Comparison of ENCODE assay signal across 12 cellular contexts in the genomic region with DNA sequence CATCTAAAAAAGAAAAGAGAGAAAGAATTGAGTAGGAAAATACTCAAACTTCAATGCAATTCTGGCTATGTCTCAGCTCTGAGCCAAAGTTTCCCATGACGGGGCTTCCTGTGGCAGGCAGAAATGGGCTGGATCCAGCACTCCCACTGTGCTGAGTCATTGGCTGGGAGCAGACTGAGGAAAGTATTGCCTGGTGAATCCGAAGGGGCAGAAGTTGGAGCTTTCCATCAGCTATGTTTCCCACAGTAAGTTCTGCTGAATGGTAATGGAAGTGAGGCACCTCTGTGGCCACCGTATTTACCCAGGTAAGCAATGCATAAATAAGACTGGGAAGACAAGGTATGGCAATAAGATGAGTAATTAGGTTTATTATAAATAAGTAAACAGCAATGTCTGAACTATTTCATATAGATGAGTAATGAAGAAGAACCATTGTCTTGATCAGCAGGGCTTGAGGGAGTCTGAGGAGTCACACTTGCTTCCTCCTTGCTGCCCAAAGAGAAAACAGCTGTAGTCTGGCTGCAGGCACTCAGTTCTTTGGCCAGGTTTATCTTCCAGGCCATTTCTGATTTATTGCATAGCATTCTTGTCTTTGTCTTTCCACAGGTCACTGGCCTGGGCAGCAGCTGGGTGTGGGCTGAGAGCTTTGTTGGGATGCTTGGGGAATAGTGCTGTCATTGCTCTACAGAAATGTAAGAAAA.
A peak's percentile ranks its signal among the peaks of the same experiment; 100 is the strongest.
DNase-seq lines count a peak whose midpoint lies in the region; ATAC-seq and TF ChIP-seq lines count a peak whose summit lies in the region.
"Had no signal": no experiment of that assay in that cellular context is flagged by ENCODE, and none has a peak within 500 bp of the region (broad histone marks: within the 10 kb centered on the region; RNA-seq: fewer than 3 reads in every experiment).

No MANE protein-coding gene starts in this region.

- H3K27ac ChIP-seq in osteoblast (ENCODE audit: low read depth, low read length): peak overlapping the region; percentile 27
- H3K27ac ChIP-seq in thyroid gland: no peak overlapping the region
- H3K27ac ChIP-seq in testis: no peak overlapping the region
- H3K27ac ChIP-seq: tibial artery had no signal

- H4K20me1 ChIP-seq in osteoblast (ENCODE audit: insufficient read depth, low read length): no peaks in the 10 kb centered on the region

- no peaks in the 10 kb centered on the region for H3K79me2 ChIP-seq in osteoblast (ENCODE audit: insufficient read depth, low read length)

- H2AFZ ChIP-seq in osteoblast (ENCODE audit: low read length): no peak overlapping the region

- intact Hi-C loops in thyroid gland (cut with DNase I): no loop called here
- intact Hi-C loops in testis (cut with DNase I; ENCODE audit: low total_unique reads): no loop called here

- TF ChIP-seq POLR2A in thyroid gland (IDR thresholded peaks at IDR 0.05): no peak
- no peak for TF ChIP-seq POLR2A in testis (IDR thresholded peaks at IDR 0.05)

- H3K4me3 ChIP-seq in osteoblast (ENCODE audit: insufficient read depth, low read length): no peak overlapping the region
- no peak overlapping the region for H3K4me3 ChIP-seq in thyroid gland (replicated peaks in 1 of 3)
- H3K4me3 ChIP-seq in testis: no peak overlapping the region
- H3K4me3 ChIP-seq: lung, tibial artery had no signal

- no peaks in the 10 kb centered on the region for H3K36me3 ChIP-seq in osteoblast (ENCODE audit: insufficient read depth, low read length)
- H3K36me3 ChIP-seq in thyroid gland: no peaks in the 10 kb centered on the region
- H3K36me3 ChIP-seq in testis (ENCODE audit: low read depth, missing control alignments): no peaks in the 10 kb centered on the region
- H3K36me3 ChIP-seq: tibial artery had no signal

- no peak for TF ChIP-seq CTCF in osteoblast (IDR thresholded peaks at IDR 0.05; ENCODE audit: extremely low read depth, low read depth, low read length)
- TF ChIP-seq CTCF in thyroid gland (IDR thresholded peaks at IDR 0.05): no peak
- no peak for TF ChIP-seq CTCF in testis (IDR thresholded peaks at IDR 0.05)

- H3K27me3 ChIP-seq in osteoblast (ENCODE audit: insufficient read depth, low read length) (no peaks in the 10 kb centered on the region), thyroid gland (no peaks in the 10 kb centered on the region), testis (no peaks in the 10 kb centered on the region)
- H3K27me3 ChIP-seq: tibial artery had no signal

- H3K4me2 ChIP-seq in osteoblast (ENCODE audit: insufficient read depth, low read length): peak overlapping the region; percentile 29

- H3K9me3 ChIP-seq in osteoblast (ENCODE audit: low read depth, low read length): no peaks in the 10 kb centered on the region
- H3K9me3 ChIP-seq in thyroid gland: no peaks in the 10 kb centered on the region
- no peaks in the 10 kb centered on the region for H3K9me3 ChIP-seq in testis
- H3K9me3 ChIP-seq: tibial artery had no signal

- ATAC-seq in HG03175 (IDR thresholded peaks at IDR 0.05; ENCODE audit: unreplicated experiment): no peak
- ATAC-seq: esophagus mucosa had no signal

- peak; percentile 2 for DNase-seq in GM03348 (ENCODE audit: low spot score)
- DNase-seq in T1000 (lab: John Stamatoyannopoulos, UW): peak; percentile 21
- DNase-seq in fibroblast of the conjunctiva (ENCODE audit: low read depth): peak; percentile 21
- peak; percentile 3 for DNase-seq in osteoblast (ENCODE audit: insufficient read length, low spot score, missing footprints)
- no peak for DNase-seq in thyroid gland
- DNase-seq in amygdala (lab: John Stamatoyannopoulos, UW): no peak
- no peak for DNase-seq in testis
- DNase-seq: NCI-H146, tibial artery had no signal

- WGBS in thyroid gland, 2 donors: 68 to 83% methylated on average over 3 of the region's 3 CpGs
- WGBS in testis, 2 donors: 65 to 83% methylated on average over 3 of the region's 3 CpGs

- H3K4me1 ChIP-seq in osteoblast (ENCODE audit: insufficient read depth, low read length): peaks cover 4% of the 10 kb centered on the region
- H3K4me1 ChIP-seq in thyroid gland: no peaks in the 10 kb centered on the region
- H3K4me1 ChIP-seq in testis: no peaks in the 10 kb centered on the region

Comparison
In these comparisons a context has a peak if more than half of its experiments do, and no peak if none do; other contexts are left out.
1. DNase-seq: peak in GM03348 (single experiment), T1000 (single experiment), fibroblast of the conjunctiva (single experiment) and osteoblast (single experiment); none in thyroid gland (0 of 2), amygdala (0 of 56) and testis (single experiment).